ENCODE assay signal across 18 cellular contexts in the genomic region with DNA sequence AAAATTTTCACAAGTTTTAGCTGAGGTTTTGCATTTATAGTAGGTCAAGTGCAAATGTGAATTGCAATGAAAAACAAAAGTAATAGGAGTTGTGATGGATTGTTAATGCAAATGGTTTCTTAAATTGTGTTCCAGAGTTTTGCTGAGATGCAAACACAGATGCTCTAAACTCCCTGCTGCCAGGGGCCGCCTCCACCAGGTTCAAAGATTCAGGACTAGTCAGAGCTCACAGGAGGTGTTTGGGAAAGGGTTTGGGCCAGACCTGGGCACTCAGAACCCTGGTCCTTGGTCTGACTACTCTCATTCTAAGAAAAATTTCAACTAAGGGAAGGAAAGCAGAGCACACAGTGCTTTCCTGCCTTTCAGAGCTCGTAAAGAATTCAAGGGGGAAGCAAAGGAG.
"Had no signal": no experiment of that assay in that cellular context is flagged by ENCODE, and none has a peak within 500 bp of the region (broad histone marks: within the 10 kb centered on the region; RNA-seq: fewer than 3 reads in every experiment).

No MANE protein-coding gene starts in this region.

- H3K36me3 ChIP-seq: ovary, right atrium auricular region, suprapubic skin, thyroid gland, upper lobe of right lung, vagina had no signal

- H3K9me3 ChIP-seq: ovary, thyroid gland, upper lobe of right lung, vagina had no signal

- H3K27me3 ChIP-seq: heart right ventricle, ovary, right atrium auricular region, suprapubic skin, thyroid gland, upper lobe of right lung, vagina had no signal

- H3K4me3 Mint-ChIP-seq: natural killer cell, neural crest cell had no signal

- H3K36me3 Mint-ChIP-seq: natural killer cell had no signal

- DNase-seq: cortex of kidney; effector memory CD4-positive, alpha-beta T cell; heart right ventricle; hypothalamus; kidney glomerular epithelial cell; natural killer cell; nucleus accumbens; ovary; small intestine; stimulated activated CD4-positive, alpha-beta T cell treated with anti-CD3 and anti-CD28 coated beads, Interleukin-2, amount 100 ng/mL, for 48 hours; stimulated activated naive CD8-positive, alpha-beta T cell treated with anti-CD3 and anti-CD28 coated beads, Interleukin-15, Interleukin-2, amounts not matched to agents 100 U/mL and 50 U/mL, for 24 hours; thyroid gland; upper lobe of right lung had no signal

- H3K27ac ChIP-seq: heart right ventricle, ovary, right atrium auricular region, suprapubic skin, thyroid gland, upper lobe of right lung, vagina had no signal

- ATAC-seq: esophagus mucosa; heart right ventricle; natural killer cell; stimulated activated naive CD8-positive, alpha-beta T cell treated with anti-CD3 and anti-CD28 coated beads, Interleukin-15, Interleukin-2, amounts not matched to agents 100 U/mL and 50 U/mL, for 24 hours; upper lobe of right lung had no signal

- H3K4me3 ChIP-seq: heart right ventricle, ovary, right atrium auricular region, suprapubic skin, thyroid gland, upper lobe of right lung, vagina had no signal

- H3K4me1 ChIP-seq: heart right ventricle, right atrium auricular region, upper lobe of right lung, vagina had no signal
